Comparison of ENCODE assay signal across 8 cellular contexts in the genomic region with DNA sequence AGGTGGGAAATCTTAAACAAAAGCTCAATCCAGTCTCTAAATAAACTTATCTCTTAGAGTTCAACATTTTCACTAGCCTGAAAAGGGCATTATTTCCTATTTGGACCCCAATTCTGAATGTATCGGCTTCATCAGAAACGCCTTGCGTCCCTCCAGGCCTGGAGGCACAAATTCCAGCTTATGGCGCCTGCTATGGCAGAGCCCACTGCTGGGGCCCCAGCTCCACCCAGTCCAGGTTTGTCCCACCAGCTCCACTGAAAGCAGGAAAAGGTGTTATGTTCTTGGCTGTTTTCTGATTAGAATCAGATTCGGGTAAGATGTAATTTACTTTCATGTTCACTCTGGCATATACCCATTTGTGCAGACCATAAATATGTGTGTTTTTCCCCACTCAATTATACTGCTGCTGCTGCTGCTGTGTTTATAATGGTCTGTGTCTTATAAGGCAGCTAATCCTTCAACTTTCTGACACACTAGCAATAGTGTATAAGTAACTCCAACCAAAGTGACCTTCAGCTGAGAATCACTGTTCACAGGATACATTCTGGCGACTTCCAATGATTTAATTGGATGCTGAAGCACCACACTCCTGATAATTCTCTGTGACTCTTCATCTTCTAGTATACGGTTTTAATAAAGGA. TPM values are rescaled to one million over a fixed set of nuclear protein-coding genes. Genes with fewer than 3 reads are reported as not detected.
DNase-seq lines count a peak whose midpoint lies in the region; ATAC-seq and TF ChIP-seq lines count a peak whose summit lies in the region.

No MANE protein-coding gene starts in this region.

- peaks cover 10% of the 10 kb centered on the region for H3K36me3 Mint-ChIP-seq in neural crest cell (ENCODE audit: low read depth)

- H3K4me1 ChIP-seq in Loucy (ENCODE audit: insufficient read depth, low read length, poor library complexity, severe bottlenecking), result peaks cover 42% of the 10 kb centered on the region

- H3K9me3 Mint-ChIP-seq in neural crest cell, result no peaks in the 10 kb centered on the region

- H3K79me2 ChIP-seq in Loucy (ENCODE audit: insufficient read depth, low read length), result no peaks in the 10 kb centered on the region

- H3K36me3 ChIP-seq in BJ (ENCODE audit: control insufficient read depth, insufficient read depth, low read length) (peaks cover 13% of the 10 kb centered on the region), Loucy (ENCODE audit: insufficient read depth, low read length) (no peaks in the 10 kb centered on the region)

- H3K9me2 ChIP-seq in Loucy (replicated peaks; ENCODE audit: low read depth, low read length), result no peaks in the 10 kb centered on the region

- no peak overlapping the region for H2AFZ ChIP-seq in Loucy (ENCODE audit: low read length)

- peaks cover 5% of the 10 kb centered on the region for H4K20me1 ChIP-seq in Loucy (ENCODE audit: insufficient read depth, low read length, poor library complexity, severe bottlenecking)

- H3K27me3 ChIP-seq in BJ (ENCODE audit: control insufficient read depth, insufficient read depth, low read length), result no peaks in the 10 kb centered on the region
- no peaks in the 10 kb centered on the region for H3K27me3 ChIP-seq in Loucy (ENCODE audit: insufficient read depth, low read length, poor library complexity, severe bottlenecking)

- no peak for DNase-seq in BJ (ENCODE audit: low read depth)
- DNase-seq in choroid plexus epithelial cell (ENCODE audit: low read depth), result no peak
- no peak for DNase-seq in neural crest cell (ENCODE audit: low read depth, low spot score)
- no peak for DNase-seq in NCI-H82 treated with DMSO at 0.1 percent for 48 hours (lab: John Stamatoyannopoulos, UW; ENCODE audit: unreplicated experiment)
- DNase-seq in NCI-H1105 (lab: John Stamatoyannopoulos, UW), result no peak

- H3F3A ChIP-seq in Loucy (ENCODE audit: low read depth), result peaks cover 9% of the 10 kb centered on the region; the same call in 1 of the 2 replicates

- peak overlapping the region; percentile 82 for H3K4me2 ChIP-seq in Loucy (ENCODE audit: low read depth, low read length, poor library complexity, severe bottlenecking)

- ATAC-seq in HG03108 (IDR thresholded peaks at IDR 0.05; ENCODE audit: unreplicated experiment) (no peak), GM18511 (IDR thresholded peaks at IDR 0.05; ENCODE audit: unreplicated experiment) (no peak)

- CTCF ChIA-PET in BJ (lab: Yijun Ruan, JAX), result interaction anchor here (0.9 to 2.3 kb wide), 6 partner anchors 19 to 865 kb away, joined by 3 to 10 read pairs (median 5); no protein-coding TSS in a partner anchor

- peaks cover 45% of the 10 kb centered on the region for H3K4me1 Mint-ChIP-seq in neural crest cell

- H3K9ac ChIP-seq in Loucy (ENCODE audit: low read depth, low read length, poor library complexity, severe bottlenecking), result no peak overlapping the region

- POLR2A ChIA-PET in BJ (lab: Charles Lee), result no interaction called here

- H3K4me3 Mint-ChIP-seq in neural crest cell, result peak overlapping the region; percentile 21

- H3K4me3 ChIP-seq in BJ (ENCODE audit: low read depth, low read length), result peak overlapping the region; percentile 49
- peak overlapping the region; percentile 56 for H3K4me3 ChIP-seq in Loucy (ENCODE audit: low read length, poor library complexity, severe bottlenecking)
- peak overlapping the region; percentile 69 for H3K4me3 ChIP-seq in choroid plexus epithelial cell (ENCODE audit: low read depth, low read length)

- H3K27ac Mint-ChIP-seq in neural crest cell (ENCODE audit: unreplicated experiment), result no peak overlapping the region

- H3K27me3 Mint-ChIP-seq in neural crest cell (ENCODE audit: low read depth), result no peaks in the 10 kb centered on the region

- no peaks in the 10 kb centered on the region for H3K9me3 ChIP-seq in Loucy (ENCODE audit: insufficient read depth, low read depth, low read length)

- no peak for TF ChIP-seq CTCF in BJ (IDR thresholded peaks at IDR 0.05; ENCODE audit: insufficient read depth, low read depth, low read length)
- TF ChIP-seq CTCF in Loucy (conservative IDR thresholded peaks at IDR 0.05; ENCODE audit: low read length), result no peak
- no peak for TF ChIP-seq CTCF in choroid plexus epithelial cell (conservative IDR thresholded peaks at IDR 0.05; ENCODE audit: low read depth, low read length)
- TF ChIP-seq CTCF in neural crest cell (conservative IDR thresholded peaks at IDR 0.05), result no peak

RNA-seq across cellular contexts. Expression of a gene that starts 6.4 kb away (rescaled TPM):
- polyA plus RNA-seq in BJ (2011; rRNA removed), result 1.3 and 2.0 TPM in 2 replicates
- 2.2 and 3.3 TPM in 2 replicates for polyA minus RNA-seq in BJ (2011; rRNA and poly(A)+ RNA removed)
- 6.8 and 7.0 TPM in 2 replicates for total RNA-seq in neural crest cell
